8 cellular contexts compared by ENCODE assay signal in genomic region chr5:171630047-171630669, GRCh38.
DNase-seq lines count a peak whose midpoint lies in the region; ATAC-seq and TF ChIP-seq lines count a peak whose summit lies in the region.

No MANE protein-coding gene starts in this region.

- H3K4me1 Mint-ChIP-seq in H9: peaks cover 5% of the 10 kb centered on the region in 2 experiments; a peak in 2 of 4 replicates

- peak overlapping the region; percentile 56 for H3K4me2 ChIP-seq in H9 (ENCODE audit: insufficient read depth, insufficient read length, low read length)

- no peak overlapping the region for H2BK15ac ChIP-seq in H9 (ENCODE audit: low read depth, low read length)

- no peaks in the 10 kb centered on the region for H4K20me1 ChIP-seq in H9 (ENCODE audit: control insufficient read depth, insufficient read depth, insufficient read length)

- WGBS in H9 (ENCODE audit: extremely low coverage, insufficient read length, low lambda C conversion rate): no CpG with 5 or more reads among the region's 32 CpGs
- 17% methylated on average over 32 of the region's 32 CpGs for WGBS in prostate gland

- no peak overlapping the region for H2BK20ac ChIP-seq in H9 (ENCODE audit: low read depth, low read length, poor library complexity, severe bottlenecking)

- no peaks in the 10 kb centered on the region for H3K23me2 ChIP-seq in H9 (ENCODE audit: insufficient read length, low read depth, low read length, poor library complexity, severe bottlenecking)

- H3K27ac ChIP-seq in ACC112 (ENCODE audit: low read depth, low read length): no peak overlapping the region
- no peak overlapping the region for H3K27ac ChIP-seq in H9 (ENCODE audit: insufficient read length, low read depth, low read length)
- H3K27ac ChIP-seq in SJSA1: no peak overlapping the region
- H3K27ac ChIP-seq in foreskin keratinocyte: no peak overlapping the region
- H3K27ac ChIP-seq in prostate gland: no peak overlapping the region

- H4K5ac ChIP-seq in H9 (ENCODE audit: insufficient read length, low read depth, low read length): no peak overlapping the region

- no peak overlapping the region for H3K27ac Mint-ChIP-seq in H9

- peaks cover 56% of the 10 kb centered on the region for H3K27me3 ChIP-seq in ACC112 (ENCODE audit: insufficient read depth, low read length)
- H3K27me3 ChIP-seq in H9 (ENCODE audit: insufficient read depth, low read length): peaks cover 6% of the 10 kb centered on the region; the same call in 1 of the 2 replicates
- H3K27me3 ChIP-seq in SJSA1 (replicated peaks): 0 out of 2 replicates have a peak, but pooled peaks cover 3% of the 10 kb centered on the region
- peaks cover 50% of the 10 kb centered on the region for H3K27me3 ChIP-seq in foreskin keratinocyte
- no peaks in the 10 kb centered on the region for H3K27me3 ChIP-seq in prostate gland (replicated peaks; ENCODE audit: insufficient read depth)

- H3K23ac ChIP-seq in H9 (ENCODE audit: insufficient read length, low read depth, low read length): no peak overlapping the region

- no peak overlapping the region for H4K8ac ChIP-seq in H9 (replicated peaks; ENCODE audit: insufficient read length, low read depth, low read length)

- no peaks in the 10 kb centered on the region for H3K4me1 ChIP-seq in ACC112 (ENCODE audit: control insufficient read depth, insufficient read depth, low read length, unreplicated experiment)
- no peaks in the 10 kb centered on the region for H3K4me1 ChIP-seq in H9 (ENCODE audit: insufficient read depth, low read length)
- peaks cover 11% of the 10 kb centered on the region for H3K4me1 ChIP-seq in SJSA1 (replicated peaks)
- H3K4me1 ChIP-seq in foreskin keratinocyte: no peaks in the 10 kb centered on the region
- no peaks in the 10 kb centered on the region for H3K4me1 ChIP-seq in prostate gland (replicated peaks)

- ATAC-seq in foreskin keratinocyte (peak; percentile 96), HG02970 (IDR thresholded peaks at IDR 0.05; ENCODE audit: low FRiP score, unreplicated experiment) (no peak), HG03342 (IDR thresholded peaks at IDR 0.05; ENCODE audit: unreplicated experiment) (no peak), HG03039 (IDR thresholded peaks at IDR 0.05; ENCODE audit: unreplicated experiment) (no peak)

- H2BK120ac ChIP-seq in H9 (ENCODE audit: low read depth, low read length, poor library complexity, severe bottlenecking): no peak overlapping the region

- peak overlapping the region; percentile 37 for H3K4me3 ChIP-seq in ACC112 (ENCODE audit: low read depth, low read length)
- H3K4me3 ChIP-seq in SJSA1: no peak overlapping the region
- H3K4me3 ChIP-seq in prostate gland: no peak overlapping the region

- TF ChIP-seq CTCF in H9 (conservative IDR thresholded peaks at IDR 0.05): peak; percentile 67
- TF ChIP-seq CTCF in foreskin keratinocyte (conservative IDR thresholded peaks at IDR 0.05): peak; percentile 72
- TF ChIP-seq CTCF in prostate gland (IDR thresholded peaks at IDR 0.05): peak in 3 of 4 experiments; percentile 34 to 60 (median 48)

- intact Hi-C loops in prostate gland (cut with DNase I): loop anchor here (2.0 to 5.0 kb wide), 2 partner anchors 211 to 217 kb away; partner anchors contain the start of gene FGF18

- no peak overlapping the region for H3K56ac ChIP-seq in H9 (ENCODE audit: insufficient read length, low read depth, low read length)

- H3K27me3 Mint-ChIP-seq in H9 (ENCODE audit: low read depth): peaks cover 73% of the 10 kb centered on the region

- no peak overlapping the region for H3K4ac ChIP-seq in H9 (ENCODE audit: low read depth, low read length)

- H3K4me3 Mint-ChIP-seq in H9: peak overlapping the region; percentile 51 to 69

- H3K79me1 ChIP-seq in H9 (ENCODE audit: insufficient read depth, low read depth, low read length, poor library complexity, severe bottlenecking): no peaks in the 10 kb centered on the region

- no peak overlapping the region for H3K18ac ChIP-seq in H9 (ENCODE audit: insufficient read length, low read depth, low read length)

- H2BK12ac ChIP-seq in H9 (ENCODE audit: insufficient read length, low read depth, low read length): no peak overlapping the region

- H3K36me3 Mint-ChIP-seq in H9 (ENCODE audit: insufficient read depth in 1 of 3, low read depth in 3 of 3): no peaks in the 10 kb centered on the region; a peak in 1 of 7 replicates

- H3T11ph ChIP-seq in H9 (ENCODE audit: low read length): no peak overlapping the region

- no peak for TF ChIP-seq POLR2A in prostate gland (IDR thresholded peaks at IDR 0.05)

- H2BK5ac ChIP-seq in H9 (ENCODE audit: insufficient read length, low read length): no peak overlapping the region

- H3K9me3 ChIP-seq in H9 (ENCODE audit: control insufficient read depth, low read depth, low read length): no peaks in the 10 kb centered on the region
- no peaks in the 10 kb centered on the region for H3K9me3 ChIP-seq in SJSA1 (replicated peaks)
- H3K9me3 ChIP-seq in prostate gland: no peaks in the 10 kb centered on the region

- DNase-seq in H9: peak; percentile 81
- DNase-seq in SJSA1 (ENCODE audit: low read depth in 1 of 2, low spot score in 2 of 2): peak; percentile 87 to 92
- peak in 1 of 2 donors; percentile 26 for DNase-seq in foreskin keratinocyte
- DNase-seq in prostate gland (ENCODE audit: low spot score): peak; percentile 20

- no peak overlapping the region for H4K91ac ChIP-seq in H9 (ENCODE audit: insufficient read length, low read depth, low read length)

- H3K9me3 Mint-ChIP-seq in H9: peaks cover 0 to 3% of the 10 kb centered on the region in 2 experiments; a peak in 1 of 5 replicates

- no peak overlapping the region for H3K14ac ChIP-seq in H9 (ENCODE audit: insufficient read depth, low read length)

- H3K79me2 ChIP-seq in ACC112 (ENCODE audit: control insufficient read depth, insufficient read depth, low read length, unreplicated experiment): no peaks in the 10 kb centered on the region
- H3K79me2 ChIP-seq in H9 (ENCODE audit: insufficient read depth, low read length): no peaks in the 10 kb centered on the region

- H2AK5ac ChIP-seq in H9 (ENCODE audit: insufficient read length, low read length): no peak overlapping the region

- H3K9ac ChIP-seq in H9 (ENCODE audit: extremely low read depth, insufficient read length, low read length): no peak overlapping the region

- H2AFZ ChIP-seq in ACC112 (ENCODE audit: low read length, unreplicated experiment) (peak overlapping the region; percentile 57), H9 (ENCODE audit: low read length) (no peak overlapping the region)

- H3K36me3 ChIP-seq in ACC112 (ENCODE audit: insufficient read depth, low read length) (no peaks in the 10 kb centered on the region), SJSA1 (no peaks in the 10 kb centered on the region), prostate gland (no peaks in the 10 kb centered on the region)
